In the genomic region with DNA sequence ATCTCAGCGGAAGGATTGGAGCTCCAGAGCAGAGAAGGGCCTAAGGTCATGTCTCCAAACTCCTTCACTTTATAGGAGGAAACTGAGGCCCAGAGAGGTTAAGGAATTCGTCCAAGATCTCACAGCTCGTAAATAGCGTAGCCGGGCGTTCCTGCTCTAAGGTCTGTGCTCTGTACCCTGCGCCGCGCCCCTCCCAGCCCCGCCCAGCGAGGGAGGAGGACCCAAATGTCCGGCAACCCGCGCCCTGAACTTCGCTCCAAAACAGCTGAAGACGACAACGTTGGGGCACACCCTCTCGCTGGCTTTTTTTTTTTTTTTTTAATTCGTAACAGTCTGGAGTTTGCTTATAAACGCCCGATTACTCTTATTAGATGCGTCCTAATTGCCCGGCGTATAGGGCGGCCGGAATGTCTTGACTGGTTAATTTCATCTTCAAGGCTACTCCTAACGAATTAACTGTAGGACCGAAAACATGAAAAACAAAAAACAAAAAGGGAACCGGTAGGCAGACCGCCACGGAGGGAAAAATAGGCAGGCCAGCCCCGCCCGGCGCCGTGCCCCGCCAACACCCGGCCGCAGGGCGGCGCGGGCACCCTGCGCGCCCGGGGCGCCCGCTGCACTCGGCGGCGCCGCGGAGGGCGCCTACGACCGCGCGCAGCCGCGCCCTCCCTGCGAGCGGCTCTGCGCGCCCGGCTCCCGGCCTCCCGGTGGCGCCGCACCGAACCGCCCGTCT, we compare ENCODE assay signal across 8 cellular contexts. TPM values are rescaled to one million over a fixed set of nuclear protein-coding genes. Genes with fewer than 3 reads are reported as not detected.
DNase-seq lines count a peak whose midpoint lies in the region; ATAC-seq and TF ChIP-seq lines count a peak whose summit lies in the region.

No MANE protein-coding gene starts in this region.

- TF ChIP-seq CTCF in WI38 (IDR thresholded peaks at IDR 0.05; ENCODE audit: low read depth, low read length) (no peak), kidney epithelial cell (IDR thresholded peaks at IDR 0.05; ENCODE audit: insufficient read depth, low read length, poor library complexity, severe bottlenecking) (no peak)

- peak; percentile 81 for DNase-seq in NK-92 treated with Interleukin-12 subunit alpha and Interleukin-12 subunit beta, amount 100 ng/mL, for 24 hours (lab: John Stamatoyannopoulos, UW)
- DNase-seq in NK-92 (lab: John Stamatoyannopoulos, UW; ENCODE audit: unreplicated experiment) (no peak), NCI-H146 treated with DMSO at 0.1 percent for 48 hours (lab: John Stamatoyannopoulos, UW; ENCODE audit: unreplicated experiment) (peak; percentile 68), kidney epithelial cell (ENCODE audit: low read depth) (no peak)
- peak; percentile 56 for DNase-seq in central memory CD4-positive, alpha-beta T cell
- DNase-seq in stimulated activated CD4-positive, alpha-beta T cell treated with anti-CD3 and anti-CD28 coated beads, Interleukin-1b, Interleukin-23, amount 100 ng/mL, for 4 hours (ENCODE audit: low read depth in 2 of 2) = peak; percentile 50 to 55

- peak overlapping the region; percentile 96 for H3K4me3 ChIP-seq in WI38 (ENCODE audit: low read depth, low read length)
- peak overlapping the region; percentile 96 for H3K4me3 ChIP-seq in kidney epithelial cell (ENCODE audit: low read depth, low read length)

- H3K27me3 ChIP-seq in kidney epithelial cell (ENCODE audit: control insufficient read depth, insufficient read depth, low read length) = no peaks in the 10 kb centered on the region

- no peaks in the 10 kb centered on the region for H3K36me3 ChIP-seq in kidney epithelial cell (ENCODE audit: control insufficient read depth, insufficient read depth, low read length)

- ATAC-seq in HG02884 (IDR thresholded peaks at IDR 0.05; ENCODE audit: unreplicated experiment) = peak; percentile 16

RNA-seq across cellular contexts. Expression of a gene that starts 0.9 kb away (rescaled TPM):
- 85.5 and 91.3 TPM in 2 replicates for total RNA-seq in kidney epithelial cell

Comparison
In these comparisons a context has a peak if more than half of its experiments do, and no peak if none do; other contexts are left out.
1. DNase-seq: peak in NK-92 treated with Interleukin-12 subunit alpha and Interleukin-12 subunit beta, amount 100 ng/mL, for 24 hours (single experiment), NCI-H146 treated with DMSO at 0.1 percent for 48 hours (single experiment), central memory CD4-positive, alpha-beta T cell (single experiment) and stimulated activated CD4-positive, alpha-beta T cell treated with anti-CD3 and anti-CD28 coated beads, Interleukin-1b, Interleukin-23, amount 100 ng/mL, for 4 hours (2 of 2); none in NK-92 (single experiment) and kidney epithelial cell (single experiment).